8 cellular contexts compared by ENCODE assay signal in the genomic region with DNA sequence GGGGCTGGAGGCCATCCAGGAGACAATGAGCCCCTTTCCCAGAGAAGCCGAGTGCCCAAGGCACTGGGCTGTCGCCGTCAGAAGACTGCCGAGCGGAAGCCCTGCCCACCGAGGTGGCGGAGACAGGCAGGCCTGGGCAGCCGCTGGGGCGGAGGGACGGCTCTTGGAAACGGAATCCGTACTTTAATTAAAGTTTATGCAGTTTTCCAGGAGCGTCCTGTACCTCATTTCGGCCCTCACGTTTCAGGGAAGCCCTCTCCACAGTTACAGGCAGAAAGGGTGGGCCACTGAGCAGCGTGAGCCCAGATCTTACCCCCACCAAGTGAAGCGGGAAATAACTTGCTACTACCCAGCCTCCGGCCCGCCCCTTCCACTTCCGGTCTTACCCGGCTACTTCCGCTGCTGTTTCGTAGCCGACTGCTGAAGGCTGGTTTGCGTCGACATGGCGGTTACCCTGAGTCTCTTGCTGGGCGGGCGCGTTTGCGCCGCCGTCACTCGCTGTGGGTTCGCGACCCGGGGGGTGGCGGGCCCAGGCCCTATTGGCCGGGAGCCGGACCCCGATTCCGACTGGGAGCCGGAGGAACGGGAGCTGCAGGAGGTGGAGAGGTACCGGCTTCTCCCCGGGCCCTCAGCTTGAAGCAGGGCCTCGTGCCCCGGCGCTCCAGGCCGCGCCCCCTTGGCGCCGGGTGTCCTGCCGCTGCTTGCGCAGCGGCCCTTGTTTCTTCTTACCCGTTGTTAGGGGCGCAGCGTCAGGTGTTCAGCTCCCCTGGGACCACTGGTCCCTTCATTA. TPM values are rescaled to one million over a fixed set of nuclear protein-coding genes. Genes with fewer than 3 reads are reported as not detected.
DNase-seq lines count a peak whose midpoint lies in the region; ATAC-seq and TF ChIP-seq lines count a peak whose summit lies in the region.

A gene with protein sequence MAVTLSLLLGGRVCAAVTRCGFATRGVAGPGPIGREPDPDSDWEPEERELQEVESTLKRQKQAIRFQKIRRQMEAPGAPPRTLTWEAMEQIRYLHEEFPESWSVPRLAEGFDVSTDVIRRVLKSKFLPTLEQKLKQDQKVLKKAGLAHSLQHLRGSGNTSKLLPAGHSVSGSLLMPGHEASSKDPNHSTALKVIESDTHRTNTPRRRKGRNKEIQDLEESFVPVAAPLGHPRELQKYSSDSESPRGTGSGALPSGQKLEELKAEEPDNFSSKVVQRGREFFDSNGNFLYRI (plus strand): TSS at position 402 of the 790 bp plus-strand sequence. CDS start 41 bp downstream, at position 443.

- peak within 1 kb of the TSS; percentile 96 for H3K27ac Mint-ChIP-seq in activated naive CD4-positive, alpha-beta T cell treated with anti-CD3 and anti-CD28 coated beads, Interleukin-2, amount 50 U/mL, for 72 hours

- ATAC-seq in HG02642 (IDR thresholded peaks at IDR 0.05; ENCODE audit: poor library complexity, unreplicated experiment) (peak; percentile 95), omental fat pad (ENCODE audit: low FRiP score) (peak; percentile 90)
- peak; percentile 93 to 94 for ATAC-seq in activated naive CD4-positive, alpha-beta T cell treated with anti-CD3 and anti-CD28 coated beads, Interleukin-2, amount 50 U/mL, for 72 hours

- TF ChIP-seq POLR2A in GM10847 (IDR thresholded peaks at IDR 0.05; ENCODE audit: extremely low read depth, insufficient read length), result peak; percentile 91

- H3K36me3 Mint-ChIP-seq in activated naive CD4-positive, alpha-beta T cell treated with anti-CD3 and anti-CD28 coated beads, Interleukin-2, amount 50 U/mL, for 72 hours, result peaks cover 22 to 46% of the 10 kb centered on the region in 2 donors

- TF ChIP-seq CTCF in omental fat pad (IDR thresholded peaks at IDR 0.05), result no peak

- H3K27ac ChIP-seq in temporal lobe (ENCODE audit: low read depth, low read length), result peak within 1 kb of the TSS; percentile 89

- DNase-seq in NCI-H1105 (lab: John Stamatoyannopoulos, UW) (peak; percentile 65), SKM-1 (lab: John Stamatoyannopoulos, UW; ENCODE audit: unreplicated experiment) (peak; percentile 75), glomerular visceral epithelial cell (ENCODE audit: extremely low spot score) (peak; percentile 85), omental fat pad (ENCODE audit: low spot score) (peak; percentile 70)
- DNase-seq in activated naive CD4-positive, alpha-beta T cell treated with anti-CD3 and anti-CD28 coated beads, Interleukin-2, amount 50 U/mL, for 72 hours (ENCODE audit: low spot score in 2 of 2), result peak; percentile 87 to 92

- H3K9me3 Mint-ChIP-seq in activated naive CD4-positive, alpha-beta T cell treated with anti-CD3 and anti-CD28 coated beads, Interleukin-2, amount 50 U/mL, for 72 hours, result no peaks in the 10 kb centered on the region

RNA-seq across cellular contexts. Expression of the gene that starts here (rescaled TPM):
- 10 to 100 TPM; 17.8 to 36.2 TPM for total RNA-seq in activated naive CD4-positive, alpha-beta T cell treated with anti-CD3 and anti-CD28 coated beads, Interleukin-2, amount 50 U/mL, for 72 hours
- total RNA-seq in omental fat pad (10 to 100 TPM; 55.5 to 81.7 (median 71.6) TPM), temporal lobe (194 TPM)

Comparison
In these comparisons a context has a peak if more than half of its experiments do, and no peak if none do; other contexts are left out.
1. Peak in every context shown above with its lines: DNase-seq, ATAC-seq and H3K27ac ChIP-seq.